13 cellular contexts compared by ENCODE assay signal in the genomic region with DNA sequence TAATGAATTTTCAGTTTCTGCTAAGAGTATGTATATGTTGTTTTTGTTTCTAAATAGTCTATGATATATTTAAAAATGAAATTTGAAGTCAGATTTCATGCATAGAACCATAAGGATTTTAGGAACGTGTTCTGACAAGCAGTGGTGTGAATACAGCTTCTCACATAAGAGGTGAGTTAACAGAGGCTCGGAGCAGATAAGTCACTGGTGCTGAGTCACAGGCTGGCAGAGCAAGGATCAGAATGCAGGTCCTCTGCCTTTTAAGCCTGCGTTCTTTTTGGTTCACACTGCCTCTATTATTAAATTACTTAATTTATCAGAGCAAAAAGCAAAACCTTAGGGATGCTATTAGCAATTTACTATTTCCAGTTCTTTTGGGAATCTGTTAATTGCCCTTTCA.
DNase-seq lines count a peak whose midpoint lies in the region; ATAC-seq and TF ChIP-seq lines count a peak whose summit lies in the region.
"Had no signal": no experiment of that assay in that cellular context is flagged by ENCODE, and none has a peak within 500 bp of the region (broad histone marks: within the 10 kb centered on the region; RNA-seq: fewer than 3 reads in every experiment).

No MANE protein-coding gene starts in this region.

- peaks cover 3% of the 10 kb centered on the region for H3K9me3 ChIP-seq in mesenchymal stem cell (ENCODE audit: control insufficient read depth, low read length)
- H3K9me3 ChIP-seq in aorta (ENCODE audit: control insufficient read depth, low read length) = no peaks in the 10 kb centered on the region
- H3K9me3 ChIP-seq: Caco-2 had no signal

- TF ChIP-seq CTCF in choroid plexus epithelial cell (conservative IDR thresholded peaks at IDR 0.05; ENCODE audit: low read depth, low read length) = no peak
- TF ChIP-seq CTCF in CD14-positive monocyte (IDR thresholded peaks at IDR 0.05) = no peak

- no peak overlapping the region for H4K8ac ChIP-seq in mesenchymal stem cell (ENCODE audit: low read length)

- H3K23ac ChIP-seq in mesenchymal stem cell (ENCODE audit: low read length in 2 of 2) = no peak overlapping the region

- H3K4me3 Mint-ChIP-seq in CD14-positive monocyte = no peak overlapping the region
- H3K4me3 Mint-ChIP-seq: activated B cell treated with CpG ODN at 0.5 μM for 24 hours, neural crest cell had no signal

- no peak overlapping the region for H4K91ac ChIP-seq in mesenchymal stem cell (ENCODE audit: low read length)

- intact Hi-C loops in aorta (cut with DNase I) (no loop called here), CD14-positive monocyte (cut with micrococcal nuclease) (no loop called here)

- no peak overlapping the region for H3K18ac ChIP-seq in mesenchymal stem cell (ENCODE audit: low read depth in 1 of 2, low read length in 2 of 2)

- peaks cover 2 to 13% (median 6%) of the 10 kb centered on the region in 7 donors for H3K9me3 Mint-ChIP-seq in CD14-positive monocyte
- H3K9me3 Mint-ChIP-seq: activated B cell treated with CpG ODN at 0.5 μM for 24 hours had no signal

- no peaks in the 10 kb centered on the region for H3K4me1 Mint-ChIP-seq in CD14-positive monocyte
- H3K4me1 Mint-ChIP-seq: activated B cell treated with CpG ODN at 0.5 μM for 24 hours had no signal

- H2AFZ ChIP-seq in mesenchymal stem cell (ENCODE audit: low read depth, low read length) = no peak overlapping the region

- H2BK120ac ChIP-seq in mesenchymal stem cell (ENCODE audit: low read depth, low read length) = no peak overlapping the region

- H3K79me1 ChIP-seq in mesenchymal stem cell (replicated peaks; ENCODE audit: low read length, poor library complexity, severe bottlenecking) = no peaks in the 10 kb centered on the region

- H3K27ac ChIP-seq in mesenchymal stem cell (ENCODE audit: low read length, poor library complexity, severe bottlenecking) = no peak overlapping the region
- H3K27ac ChIP-seq in aorta (ENCODE audit: low read depth in 1 of 2, low read length in 2 of 2) = no peak overlapping the region

- H2BK5ac ChIP-seq in mesenchymal stem cell (ENCODE audit: low read depth, low read length, poor library complexity, severe bottlenecking) = no peak overlapping the region

- H3K9ac ChIP-seq in mesenchymal stem cell (ENCODE audit: low read length) = no peak overlapping the region

- H3K4ac ChIP-seq in mesenchymal stem cell (ENCODE audit: low read depth in 1 of 2, low read length in 2 of 2) = no peak overlapping the region

- H3K4me3 ChIP-seq in choroid plexus epithelial cell (ENCODE audit: low read depth, low read length) = no peak overlapping the region
- no peak overlapping the region for H3K4me3 ChIP-seq in mesenchymal stem cell (ENCODE audit: insufficient read depth in 1 of 2, low read depth in 1 of 2, low read length in 2 of 2)
- H3K4me3 ChIP-seq in aorta (ENCODE audit: low read length in 2 of 2) = no peak overlapping the region

- no peak overlapping the region for H3K4me2 ChIP-seq in mesenchymal stem cell (ENCODE audit: low read length, poor library complexity, severe bottlenecking)

- DNase-seq in DMS 273 (lab: John Stamatoyannopoulos, UW; ENCODE audit: unreplicated experiment) (peak; percentile 59), NCI-H226 (peak; percentile 88), choroid plexus epithelial cell (ENCODE audit: low read depth) (peak; percentile 42), mesenchymal stem cell (peak; percentile 3), GM19240 (ENCODE audit: insufficient read length, low spot score) (no peak), NCI-H2081 treated with DMSO at 0.1 percent for 48 hours (lab: John Stamatoyannopoulos, UW) (no peak), aorta (no peak), CD14-positive monocyte (ENCODE audit: low spot score) (no peak)
- DNase-seq: activated B cell treated with CpG ODN at 0.5 μM for 24 hours; Caco-2; effector CD8-positive, alpha-beta T cell; substantia nigra had no signal

- no peak overlapping the region for H2AK5ac ChIP-seq in mesenchymal stem cell (ENCODE audit: low read length, severe bottlenecking)

- ATAC-seq in aorta (ENCODE audit: low FRiP score) = no peak

- H3K4me1 ChIP-seq in mesenchymal stem cell (ENCODE audit: control insufficient read depth, insufficient read depth, low read depth, low read length) (peaks cover 6% of the 10 kb centered on the region), aorta (ENCODE audit: control insufficient read depth in 1 of 2, insufficient read depth in 2 of 2, low read length in 2 of 2) (no peaks in the 10 kb centered on the region)
- H3K4me1 ChIP-seq: Caco-2 had no signal

- no peaks in the 10 kb centered on the region for H3K36me3 Mint-ChIP-seq in CD14-positive monocyte

- no peaks in the 10 kb centered on the region for H3K27me3 ChIP-seq in mesenchymal stem cell (ENCODE audit: control insufficient read depth in 1 of 2, insufficient read depth in 1 of 2, low read length in 2 of 2)
- H3K27me3 ChIP-seq in aorta (ENCODE audit: control insufficient read depth in 1 of 2, insufficient read depth in 2 of 2, low read length in 1 of 2) = no peaks in the 10 kb centered on the region

- no peak overlapping the region for H2BK12ac ChIP-seq in mesenchymal stem cell (ENCODE audit: low read length in 2 of 2)

- H3K27ac Mint-ChIP-seq in CD14-positive monocyte = no peak overlapping the region
- H3K27ac Mint-ChIP-seq: activated B cell treated with CpG ODN at 0.5 μM for 24 hours had no signal

- peaks cover 0 to 3% (median 0%) of the 10 kb centered on the region in 3 donors for H3K27me3 Mint-ChIP-seq in CD14-positive monocyte (ENCODE audit: low read depth in 3 of 3)
- H3K27me3 Mint-ChIP-seq: activated B cell treated with CpG ODN at 0.5 μM for 24 hours had no signal

- no peak overlapping the region for H2BK15ac ChIP-seq in mesenchymal stem cell (ENCODE audit: low read depth, poor library complexity, severe bottlenecking)

- no peaks in the 10 kb centered on the region for H3K36me3 ChIP-seq in mesenchymal stem cell (ENCODE audit: control insufficient read depth in 1 of 2, insufficient read depth in 2 of 2, low read depth in 1 of 2, low read length in 2 of 2)
- H3K36me3 ChIP-seq in aorta (ENCODE audit: control insufficient read depth in 1 of 2, insufficient read depth in 2 of 2, low read length in 1 of 2) = no peaks in the 10 kb centered on the region

- WGBS in mesenchymal stem cell = 0% methylated on average over 2 of the region's 3 CpGs
- 26 to 34% methylated on average over 3 of the region's 3 CpGs for WGBS in aorta, 2 donors

- no peak overlapping the region for H3K14ac ChIP-seq in mesenchymal stem cell (ENCODE audit: low read length in 2 of 2)

Comparison
In these comparisons a context has a peak if more than half of its experiments do, and no peak if none do; other contexts are left out.
1. DNase-seq: peak in DMS 273 (single experiment), NCI-H226 (single experiment), choroid plexus epithelial cell (single experiment) and mesenchymal stem cell (single experiment); none in GM19240 (single experiment), NCI-H2081 treated with DMSO at 0.1 percent for 48 hours (single experiment), aorta (0 of 2) and CD14-positive monocyte (single experiment).